In genomic region chr7:107659666-107660065, GRCh38 we compare ENCODE assay signal across 9 cellular contexts.
DNase-seq lines count a peak whose midpoint lies in the region; ATAC-seq and TF ChIP-seq lines count a peak whose summit lies in the region.
"Had no signal": no experiment of that assay in that cellular context is flagged by ENCODE, and none has a peak within 500 bp of the region (broad histone marks: within the 10 kb centered on the region; RNA-seq: fewer than 3 reads in every experiment).

No MANE protein-coding gene starts in this region.

- H3K4me3 ChIP-seq in brain microvascular endothelial cell (ENCODE audit: low read depth, low read length), result no peak overlapping the region

- H3K27ac ChIP-seq in brain microvascular endothelial cell, result peak overlapping the region; percentile 6
- H3K27ac ChIP-seq: thoracic aorta had no signal

- no peaks in the 10 kb centered on the region for H3K36me3 ChIP-seq in brain microvascular endothelial cell (replicated peaks)
- H3K36me3 ChIP-seq: thoracic aorta had no signal

- in situ Hi-C loops in brain microvascular endothelial cell (cut with HindIII; ENCODE audit: low pct_ligation_motif_present, low sequenced_read_pairs), result no loop called here

- peak; percentile 36 for ATAC-seq in GM19043 (IDR thresholded peaks at IDR 0.05; ENCODE audit: low read depth, unreplicated experiment)
- ATAC-seq in HG03442 (IDR thresholded peaks at IDR 0.05; ENCODE audit: unreplicated experiment), result no peak
- no peak for ATAC-seq in GM18511 (IDR thresholded peaks at IDR 0.05; ENCODE audit: unreplicated experiment)

- H3K27me3 ChIP-seq in brain microvascular endothelial cell (replicated peaks), result no peaks in the 10 kb centered on the region

- TF ChIP-seq CTCF in brain microvascular endothelial cell (IDR thresholded peaks at IDR 0.05; ENCODE audit: low read depth, low read length, missing control alignments), result no peak

- DNase-seq in NCI-H526 (lab: John Stamatoyannopoulos, UW) (peak; percentile 90 to 92), brain microvascular endothelial cell (peak; percentile 77), NCI-H2029 (lab: John Stamatoyannopoulos, UW) (no peak)
- peak; percentile 49 for DNase-seq in stimulated activated CD4-positive, alpha-beta T cell treated with anti-CD3 and anti-CD28 coated beads, Interleukin-2, amount 100 ng/mL, for 4 hours (ENCODE audit: low read depth)
- DNase-seq: NCI-H446 had no signal
